ENCODE assay signal across 7 cellular contexts in the genomic region with DNA sequence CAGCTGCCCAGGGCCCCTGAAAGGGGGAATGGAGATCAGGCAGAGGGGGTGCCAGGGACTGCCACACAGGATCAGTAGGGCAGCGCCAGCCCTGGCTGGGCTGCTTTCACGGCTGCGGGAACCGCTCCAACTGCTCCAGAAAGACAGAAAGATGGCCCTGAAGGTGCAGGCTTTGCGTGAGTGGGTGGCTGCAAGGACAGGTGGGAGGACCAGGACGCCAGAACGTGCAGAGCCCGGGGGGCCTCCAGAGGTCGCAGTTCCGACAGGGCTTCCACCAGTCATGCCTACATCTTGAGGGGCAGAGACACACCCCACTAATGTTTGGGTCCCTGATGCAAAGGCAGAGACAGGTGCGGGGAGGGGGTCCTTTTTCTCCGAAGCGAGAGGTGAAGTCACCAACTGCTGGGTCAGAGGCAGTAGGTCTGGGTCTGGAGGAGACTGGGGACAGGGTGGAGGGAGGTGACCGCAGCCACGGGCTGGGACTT. TPM values are rescaled to one million over a fixed set of nuclear protein-coding genes. Genes with fewer than 3 reads are reported as not detected.
A peak's percentile ranks its signal among the peaks of the same experiment; 100 is the strongest.
DNase-seq lines count a peak whose midpoint lies in the region; ATAC-seq, FAIRE-seq and TF ChIP-seq lines count a peak whose summit lies in the region.

No MANE protein-coding gene starts in this region.

- H4K5ac ChIP-seq in mesendoderm (ENCODE audit: low read length) = no peak overlapping the region

- H3K4me3 ChIP-seq in breast epithelium (peak overlapping the region; percentile 90 to 96 (median 93)), mesendoderm (ENCODE audit: low read length) (no peak overlapping the region)

- TF ChIP-seq CTCF in GM13977 (IDR thresholded peaks at IDR 0.05; ENCODE audit: extremely low read depth, insufficient read depth, missing control alignments) = peak; percentile 30
- TF ChIP-seq CTCF in breast epithelium (IDR thresholded peaks at IDR 0.05) = no peak

- peak overlapping the region; percentile 81 for H3K9ac ChIP-seq in mesendoderm (ENCODE audit: low read length)

- intact Hi-C loops in breast epithelium (cut with DNase I; ENCODE audit: low total_unique reads) = no loop called here

- peaks cover 7 to 32% of the 10 kb centered on the region in 2 donors for H3K4me1 ChIP-seq in breast epithelium
- peaks cover 2% of the 10 kb centered on the region for H3K4me1 ChIP-seq in mesendoderm (ENCODE audit: control insufficient read depth, low read depth, low read length)

- H4K8ac ChIP-seq in mesendoderm (ENCODE audit: low read depth, low read length) = peak overlapping the region; percentile 43

- H3K18ac ChIP-seq in mesendoderm (ENCODE audit: low read length) = peak overlapping the region; percentile 21

- no peak for FAIRE-seq in frontal cortex (lab: Jason Lieb, UNC)

- H3K36me3 ChIP-seq in breast epithelium (no peaks in the 10 kb centered on the region), mesendoderm (ENCODE audit: control insufficient read depth, insufficient read depth, low read length) (no peaks in the 10 kb centered on the region)

- H3K56ac ChIP-seq in mesendoderm (ENCODE audit: low read length) = peak overlapping the region; percentile 91

- peaks cover 40% of the 10 kb centered on the region for H3K79me2 ChIP-seq in mesendoderm (ENCODE audit: control insufficient read depth, insufficient read depth, low read length)

- peaks cover 17% of the 10 kb centered on the region for H3K79me1 ChIP-seq in mesendoderm (ENCODE audit: low read length)

- peak overlapping the region; percentile 63 for H3K4me2 ChIP-seq in mesendoderm (ENCODE audit: low read length)

- H3K27me3 ChIP-seq in breast epithelium (no peaks in the 10 kb centered on the region), mesendoderm (ENCODE audit: insufficient read depth, low read length, poor library complexity) (no peaks in the 10 kb centered on the region)

- in situ Hi-C loops in GM13977 (cut with MboI; ENCODE audit: low pct_unique_long_range_greater_than_20kb, low sequenced_read_pairs, unreplicated experiment) = no loop called here

- H3K27ac ChIP-seq in breast epithelium = peak overlapping the region; percentile 98 to 99
- peak overlapping the region; percentile 94 for H3K27ac ChIP-seq in mesendoderm (ENCODE audit: low read depth, low read length)

- no peak for ATAC-seq in GM18498 (IDR thresholded peaks at IDR 0.05; ENCODE audit: unreplicated experiment)

- H2BK15ac ChIP-seq in mesendoderm (replicated peaks; ENCODE audit: low read depth) = no peak overlapping the region

- no peak overlapping the region for H3K4ac ChIP-seq in mesendoderm (ENCODE audit: low read depth, low read length)

- H3K23ac ChIP-seq in mesendoderm (ENCODE audit: low read length) = peak overlapping the region; percentile 15

- no peak overlapping the region for H2AK5ac ChIP-seq in mesendoderm (ENCODE audit: low read length)

- no peak overlapping the region for H2BK120ac ChIP-seq in mesendoderm (ENCODE audit: low read depth, low read length)

- no peak for TF ChIP-seq POLR2A in breast epithelium (IDR thresholded peaks at IDR 0.05)

- DNase-seq in GM13977 (ENCODE audit: low spot score) (peak; percentile 70), NCI-H1092 (lab: John Stamatoyannopoulos, UW) (peak; percentile 63), breast epithelium (ENCODE audit: low spot score in 2 of 2) (no peak), mesendoderm (peak; percentile 53), D341Med (ENCODE audit: low spot score) (no peak), frontal cortex (ENCODE audit: low spot score in 2 of 2) (no peak)

- no CpG with 5 or more reads among the region's 15 CpGs for WGBS in mesendoderm (ENCODE audit: extremely low coverage, insufficient coverage, low lambda C conversion rate)

- H3K9me3 ChIP-seq in breast epithelium = no peaks in the 10 kb centered on the region

- no peak overlapping the region for H2BK5ac ChIP-seq in mesendoderm (ENCODE audit: low read length)

RNA-seq across cellular contexts. Expression of a gene that starts 0.8 kb away (rescaled TPM):
- total RNA-seq in breast epithelium = 10 to 100 TPM; 27.5 to 70.2 (median 45.4) TPM
- 279 TPM for polyA plus RNA-seq in mesendoderm (2013, experiment 1 of 2)
- polyA plus RNA-seq in mesendoderm (2013, experiment 2 of 2) = 280 TPM
- 10.6 TPM for total RNA-seq in frontal cortex

RNA-seq across cellular contexts. Expression of a gene that starts 7.2 kb away (rescaled TPM):
- total RNA-seq in breast epithelium (10 to 100 TPM; 27.9 to 57.0 (median 28.2) TPM), frontal cortex (11.4 TPM)
- polyA plus RNA-seq in mesendoderm (2013, experiment 1 of 2) = 8.0 TPM
- polyA plus RNA-seq in mesendoderm (2013, experiment 2 of 2) = 8.4 TPM

RNA-seq across cellular contexts. Expression of a gene that starts 18.2 kb away (rescaled TPM):
- total RNA-seq in breast epithelium = 1 to 10 TPM in 2 of 3 donors, not detected in 1; 2.3 to 2.6 TPM
- polyA plus RNA-seq in mesendoderm (2013, experiment 1 of 2) = not detected
- polyA plus RNA-seq in mesendoderm (2013, experiment 2 of 2) = not detected
- 0.41 TPM for total RNA-seq in frontal cortex

RNA-seq across cellular contexts. Expression of a gene that starts 24.9 kb away (rescaled TPM):
- 10 to 100 TPM; 28.8 to 32.8 (median 29.4) TPM for total RNA-seq in breast epithelium
- polyA plus RNA-seq in mesendoderm (2013, experiment 1 of 2) = 15.7 TPM
- 15.0 TPM for polyA plus RNA-seq in mesendoderm (2013, experiment 2 of 2)
- 28.5 TPM for total RNA-seq in frontal cortex

RNA-seq across cellular contexts. Expression of a gene that starts 38.0 kb away (rescaled TPM):
- total RNA-seq in breast epithelium (10 to 100 TPM in 2 of 3 donors, 1 to 10 TPM in 1; 8.8 to 22.0 (median 16.7) TPM), frontal cortex (24.5 TPM)
- 4.3 TPM for polyA plus RNA-seq in mesendoderm (2013, experiment 1 of 2)
- polyA plus RNA-seq in mesendoderm (2013, experiment 2 of 2) = 4.4 TPM

Comparison
In these comparisons a context has a peak if more than half of its experiments do, and no peak if none do; other contexts are left out.
1. DNase-seq: peak in GM13977 (single experiment), NCI-H1092 (single experiment) and mesendoderm (single experiment); none in breast epithelium (0 of 2), D341Med (single experiment) and frontal cortex (0 of 2).